In genomic region chr7:135858851-135859250, GRCh38 we compare ENCODE assay signal across 16 cellular contexts.
DNase-seq lines count a peak whose midpoint lies in the region; ATAC-seq and TF ChIP-seq lines count a peak whose summit lies in the region.
"Had no signal": no experiment of that assay in that cellular context is flagged by ENCODE, and none has a peak within 500 bp of the region (broad histone marks: within the 10 kb centered on the region; RNA-seq: fewer than 3 reads in every experiment).

No MANE protein-coding gene starts in this region.

- H3K27ac Mint-ChIP-seq in CD14-positive monocyte (no peak overlapping the region), T-cell (no peak overlapping the region)
- H3K27ac Mint-ChIP-seq: CD4-positive, alpha-beta T cell; CD8-positive, alpha-beta T cell had no signal

- H3K4me2 ChIP-seq in neuronal stem cell (ENCODE audit: insufficient read depth, low read length, poor library complexity, severe bottlenecking) = no peak overlapping the region
- H3K4me2 ChIP-seq: BLaER1 had no signal

- H3K9ac ChIP-seq in neuronal stem cell (ENCODE audit: low read depth, low read length, poor library complexity) = no peak overlapping the region
- H3K9ac ChIP-seq: BLaER1 had no signal

- H3K27me3 Mint-ChIP-seq in CD14-positive monocyte (ENCODE audit: low read depth in 3 of 3) (peaks cover 0 to 6% (median under 1%) of the 10 kb centered on the region in 3 donors), T-cell (no peaks in the 10 kb centered on the region)

- TF ChIP-seq CTCF in esophagus muscularis mucosa (IDR thresholded peaks at IDR 0.05) = no peak
- TF ChIP-seq CTCF in tibial nerve (IDR thresholded peaks at IDR 0.05) = no peak
- TF ChIP-seq CTCF in CD14-positive monocyte (IDR thresholded peaks at IDR 0.05) = no peak

- H3K4me3 ChIP-seq in esophagus muscularis mucosa = no peak overlapping the region
- H3K4me3 ChIP-seq in neuronal stem cell (ENCODE audit: low read length in 2 of 2) = no peak overlapping the region
- no peak overlapping the region for H3K4me3 ChIP-seq in tibial nerve
- H3K4me3 ChIP-seq: BLaER1 had no signal

- H3K4ac ChIP-seq in neuronal stem cell (ENCODE audit: low read length) = no peak overlapping the region

- H3K27ac ChIP-seq in esophagus muscularis mucosa (replicated peaks in 1 of 4) (no peak overlapping the region), neuronal stem cell (replicated peaks; ENCODE audit: low read length) (no peak overlapping the region), tibial nerve (no peak overlapping the region)
- H3K27ac ChIP-seq: BLaER1 had no signal

- TF ChIP-seq POLR2A in esophagus muscularis mucosa (IDR thresholded peaks at IDR 0.05; ENCODE audit: low read depth) = no peak
- no peak for TF ChIP-seq POLR2A in tibial nerve (IDR thresholded peaks at IDR 0.05)

- no peaks in the 10 kb centered on the region for H3K27me3 ChIP-seq in esophagus muscularis mucosa
- no peaks in the 10 kb centered on the region for H3K27me3 ChIP-seq in neuronal stem cell (ENCODE audit: control insufficient read depth in 3 of 3, insufficient read depth in 3 of 3, low read depth in 1 of 3, low read length in 3 of 3)
- no peaks in the 10 kb centered on the region for H3K27me3 ChIP-seq in tibial nerve
- H3K27me3 ChIP-seq: BE2C, BLaER1 had no signal

- H2BK5ac ChIP-seq in neuronal stem cell (ENCODE audit: low read length) = no peak overlapping the region

- POLR2A ChIA-PET in T-cell (lab: Charles Lee) = no interaction called here

- no peak overlapping the region for H3K14ac ChIP-seq in neuronal stem cell (ENCODE audit: low read length)

- H4K8ac ChIP-seq in neuronal stem cell (ENCODE audit: low read depth, low read length) = no peak overlapping the region

- H2BK15ac ChIP-seq in neuronal stem cell (ENCODE audit: low read length) = no peak overlapping the region

- no peak overlapping the region for H2BK120ac ChIP-seq in neuronal stem cell (ENCODE audit: low read depth, low read length)

- H3K4me1 ChIP-seq in esophagus muscularis mucosa (no peaks in the 10 kb centered on the region), neuronal stem cell (ENCODE audit: control insufficient read depth in 2 of 2, insufficient read depth in 1 of 2, low read depth in 1 of 2, low read length in 2 of 2) (peaks cover 0 to 7% of the 10 kb centered on the region in 2 donors), tibial nerve (peaks cover 0 to 5% (median 0%) of the 10 kb centered on the region in 4 donors)
- H3K4me1 ChIP-seq: BLaER1, Caco-2 had no signal

- H3K4me3 Mint-ChIP-seq in CD14-positive monocyte (no peak overlapping the region), T-cell (no peak overlapping the region)
- H3K4me3 Mint-ChIP-seq: CD4-positive, alpha-beta T cell; CD8-positive, alpha-beta T cell had no signal

- H2AFZ ChIP-seq in neuronal stem cell (ENCODE audit: low read length) = no peak overlapping the region

- intact Hi-C loops in esophagus muscularis mucosa (cut with DNase I) = no loop called here
- intact Hi-C loops in CD14-positive monocyte (cut with micrococcal nuclease) = no loop called here

- no peak overlapping the region for H4K91ac ChIP-seq in neuronal stem cell (ENCODE audit: low read depth, low read length, poor library complexity)

- H3K23ac ChIP-seq in neuronal stem cell (ENCODE audit: low read depth, low read length, poor library complexity) = peak overlapping the region; percentile 28

- CTCF ChIA-PET in T-cell (lab: Charles Lee) = no interaction called here

- H3K9me3 ChIP-seq in esophagus muscularis mucosa (no peaks in the 10 kb centered on the region), neuronal stem cell (replicated peaks in 1 of 2; ENCODE audit: control insufficient read depth in 2 of 2, insufficient read depth in 1 of 2, low read depth in 1 of 2, low read length in 2 of 2) (peaks cover 0 to 10% of the 10 kb centered on the region in 2 donors), tibial nerve (peaks cover 0 to 13% (median 0%) of the 10 kb centered on the region in 4 donors)
- H3K9me3 ChIP-seq: BE2C had no signal

- TF ChIP-seq EP300 in esophagus muscularis mucosa (IDR thresholded peaks at IDR 0.05) (no peak), tibial nerve (IDR thresholded peaks at IDR 0.05) (no peak)

- H3K36me3 Mint-ChIP-seq in CD14-positive monocyte (no peaks in the 10 kb centered on the region), T-cell (no peaks in the 10 kb centered on the region)
- H3K36me3 Mint-ChIP-seq: CD8-positive, alpha-beta T cell had no signal

- no peak for ATAC-seq in T-cell (replicated peaks in 1 of 4)
- ATAC-seq: CD8-positive, alpha-beta T cell had no signal

- DNase-seq in esophagus muscularis mucosa (ENCODE audit: extremely low spot score) (peak; percentile 72), neuronal stem cell (ENCODE audit: low spot score) (no peak), tibial nerve (ENCODE audit: low spot score in 2 of 2) (no peak), CD14-positive monocyte (ENCODE audit: low spot score) (no peak), T-cell (no peak)
- DNase-seq: 8988T; ACHN; BE2C; C1 segment of cervical spinal cord; Caco-2; Calu3; CD4-positive, alpha-beta T cell; CD8-positive, alpha-beta T cell; DMS79 treated with DMSO at 0.1 percent for 48 hours; GF-D8 had no signal

- 100% methylated on average over 1 of the region's 6 CpGs for WGBS in esophagus muscularis mucosa
- no CpG with 5 or more reads among the region's 6 CpGs for WGBS in neuronal stem cell (ENCODE audit: extremely low coverage in 2 of 2, insufficient read length in 2 of 2, insufficient replicate concordance in 1 of 2), 2 donors
- 90 to 92% methylated on average over 6 of the region's 6 CpGs for WGBS in tibial nerve, 2 donors

- H3K18ac ChIP-seq in neuronal stem cell (ENCODE audit: low read length) = peak overlapping the region; percentile 25

- no peak overlapping the region for H2BK12ac ChIP-seq in neuronal stem cell (ENCODE audit: low read length)

- H3K36me3 ChIP-seq in esophagus muscularis mucosa (no peaks in the 10 kb centered on the region), neuronal stem cell (replicated peaks in 1 of 2; ENCODE audit: control insufficient read depth in 2 of 2, insufficient read depth in 2 of 2, low read length in 2 of 2) (no peaks in the 10 kb centered on the region), tibial nerve (no peaks in the 10 kb centered on the region)
- H3K36me3 ChIP-seq: BE2C, BLaER1 had no signal

- H2AK5ac ChIP-seq in neuronal stem cell (ENCODE audit: low read depth, low read length) = peak overlapping the region; percentile 85

- H3K4me1 Mint-ChIP-seq in CD14-positive monocyte = no peaks in the 10 kb centered on the region
- H3K4me1 Mint-ChIP-seq in T-cell = peaks cover 0 to 5% (median 5%) of the 10 kb centered on the region in 3 donors

- H3K9me3 Mint-ChIP-seq in CD14-positive monocyte = peaks cover 2 to 32% (median 11%) of the 10 kb centered on the region in 7 donors
- H3K9me3 Mint-ChIP-seq in T-cell = peaks cover 0 to 3% (median 0%) of the 10 kb centered on the region in 3 donors
- H3K9me3 Mint-ChIP-seq: CD4-positive, alpha-beta T cell; CD8-positive, alpha-beta T cell had no signal

- H3K79me1 ChIP-seq in neuronal stem cell (ENCODE audit: low read depth, low read length) = no peaks in the 10 kb centered on the region
